In the genomic region with DNA sequence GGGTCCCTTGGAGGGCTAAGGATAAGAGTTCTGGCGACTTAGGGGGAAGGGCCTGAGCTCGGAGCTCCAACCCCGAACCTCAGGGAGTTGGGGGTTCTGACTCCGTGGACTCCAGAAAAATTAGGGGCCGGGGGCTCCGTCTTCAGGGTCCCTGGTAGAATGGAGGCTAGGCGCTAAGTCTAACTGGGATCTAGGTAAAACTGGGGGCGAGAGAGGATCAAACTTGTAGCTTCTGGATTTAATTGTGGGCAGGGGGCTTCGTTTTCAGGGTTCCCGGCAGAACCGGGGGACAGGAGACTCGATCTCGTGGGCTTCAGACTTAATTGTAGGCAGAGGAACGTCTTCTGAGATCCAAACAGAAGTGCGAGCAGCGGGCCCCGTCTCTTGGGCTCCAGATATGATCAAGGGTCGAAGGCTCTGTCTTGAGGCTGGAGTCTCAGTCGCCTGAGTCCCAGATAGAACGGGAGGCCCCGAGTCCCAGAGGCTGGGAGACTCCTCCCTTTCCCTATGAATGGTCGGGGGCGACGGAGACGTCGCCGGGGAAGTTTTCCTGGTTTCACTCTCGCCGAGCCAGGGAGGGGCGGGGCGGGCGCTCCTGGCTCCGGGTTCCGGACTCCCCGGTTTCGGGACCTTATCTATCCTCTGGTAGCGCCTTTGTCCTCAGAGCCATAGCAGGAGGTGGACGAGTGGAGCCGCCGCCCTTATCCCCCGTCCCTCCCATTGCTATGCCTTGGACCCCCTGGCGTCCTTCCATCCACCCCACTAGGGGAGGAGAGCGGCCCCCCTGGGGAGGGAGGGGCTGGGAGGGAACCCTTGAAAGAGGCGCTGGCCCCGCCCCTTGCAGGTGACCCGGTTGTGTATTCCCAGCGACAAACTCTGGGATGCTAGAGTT, we compare ENCODE assay signal across 8 cellular contexts. TPM values are rescaled to one million over a fixed set of nuclear protein-coding genes. Genes with fewer than 3 reads are reported as not detected.
DNase-seq lines count a peak whose midpoint lies in the region; ATAC-seq, FAIRE-seq and TF ChIP-seq lines count a peak whose summit lies in the region.

No MANE protein-coding gene starts in this region.

- DNase-seq in BJ (ENCODE audit: low read depth) (no peak), HTR-8/SVneo (ENCODE audit: insufficient read length, low spot score) (peak; percentile 57), fibroblast of peridontal ligament (ENCODE audit: extremely low read depth) (peak; percentile 47), natural killer cell (no peak), cortex of kidney (lab: John Stamatoyannopoulos, UW) (no peak)
- peak; percentile 60 for DNase-seq in activated CD8-positive, alpha-beta memory T cell treated with anti-CD3 and anti-CD28 coated beads for 24 hours

- no peaks in the 10 kb centered on the region for H3K27me3 ChIP-seq in BJ (ENCODE audit: control insufficient read depth, insufficient read depth, low read length)

- peak overlapping the region; percentile 69 for H3K4me3 ChIP-seq in BJ (ENCODE audit: low read depth, low read length)

- H3K9me3 Mint-ChIP-seq in natural killer cell = no peaks in the 10 kb centered on the region

- FAIRE-seq in HTR-8/SVneo (lab: Jason Lieb, UNC) = no peak

- H3K4me3 Mint-ChIP-seq in natural killer cell = peak overlapping the region; percentile 88

- H3K27ac Mint-ChIP-seq in natural killer cell = peak overlapping the region; percentile 25 to 61

- H3K27me3 Mint-ChIP-seq in natural killer cell (ENCODE audit: low read depth in 2 of 2) = peaks cover 0 to 20% of the 10 kb centered on the region in 2 donors

- no peaks in the 10 kb centered on the region for H3K36me3 Mint-ChIP-seq in natural killer cell

- POLR2A ChIA-PET in BJ (lab: Charles Lee) = no interaction called here

- no peak for TF ChIP-seq CTCF in BJ (IDR thresholded peaks at IDR 0.05; ENCODE audit: insufficient read depth, low read depth, low read length)
- TF ChIP-seq CTCF in natural killer cell (IDR thresholded peaks at IDR 0.05) = no peak

- ATAC-seq in natural killer cell = no peak
- ATAC-seq in HG03280 (IDR thresholded peaks at IDR 0.05; ENCODE audit: unreplicated experiment) = no peak
- no peak for ATAC-seq in HG02870 (IDR thresholded peaks at IDR 0.05; ENCODE audit: unreplicated experiment)

- CTCF ChIA-PET in BJ (lab: Yijun Ruan, JAX) = interaction anchor here (1.4 to 4.2 kb wide), 5 partner anchors 63 to 276 kb away, joined by 5 to 21 read pairs (median 13); no protein-coding TSS in a partner anchor

- H3K36me3 ChIP-seq in BJ (ENCODE audit: control insufficient read depth, insufficient read depth, low read length) = peaks cover 3% of the 10 kb centered on the region

- intact Hi-C loops in natural killer cell (cut with micrococcal nuclease) = loop anchor here (5.0 to 10.0 kb wide), 2 partner anchors 125 to 153 kb away; partner anchors contain the start of gene CEACAM16

- peaks cover 17 to 27% of the 10 kb centered on the region in 2 donors for H3K4me1 Mint-ChIP-seq in natural killer cell

RNA-seq across cellular contexts. Expression of gene NECTIN2, which starts 1.3 kb away (rescaled TPM):
- 80.6 and 107 TPM in 2 replicates for polyA plus RNA-seq in BJ (2011; rRNA removed)
- polyA minus RNA-seq in BJ (2011; rRNA and poly(A)+ RNA removed) = 65.1 and 92.0 TPM in 2 replicates
- 10 to 100 TPM in 1 of 3 donors, 1 to 10 TPM in 2; 1.6 to 10.3 (median 2.7) TPM for total RNA-seq in natural killer cell

RNA-seq across cellular contexts. Expression of gene BCAM, which starts 38.5 kb away (rescaled TPM):
- 4.7 and 8.9 TPM in 2 replicates for polyA plus RNA-seq in BJ (2011; rRNA removed)
- 2.1 and 6.3 TPM in 2 replicates for polyA minus RNA-seq in BJ (2011; rRNA and poly(A)+ RNA removed)
- not detected for total RNA-seq in natural killer cell

RNA-seq across cellular contexts. Expression of gene TOMM40, which starts 43.7 kb away (rescaled TPM):
- polyA plus RNA-seq in BJ (2011; rRNA removed) = 27.7 and 46.8 TPM in 2 replicates
- 27.2 and 33.4 TPM in 2 replicates for polyA minus RNA-seq in BJ (2011; rRNA and poly(A)+ RNA removed)
- total RNA-seq in natural killer cell = 10 to 100 TPM; 22.4 to 29.1 (median 23.5) TPM

RNA-seq across cellular contexts. Expression of gene APOE, which starts 58.2 kb away (rescaled TPM):
- polyA plus RNA-seq in BJ (2011; rRNA removed) = 2.8 and 3.6 TPM in 2 replicates
- polyA minus RNA-seq in BJ (2011; rRNA and poly(A)+ RNA removed) = not detected in 2 replicates
- total RNA-seq in natural killer cell = 1 to 10 TPM in 2 of 3 donors, under 1 TPM in 1; 0.45 to 2.7 (median 1.3) TPM

Comparison
In these comparisons a context has a peak if more than half of its experiments do, and no peak if none do; other contexts are left out.
1. DNase-seq: peak in HTR-8/SVneo (single experiment), activated CD8-positive, alpha-beta memory T cell treated with anti-CD3 and anti-CD28 coated beads for 24 hours (single experiment) and fibroblast of peridontal ligament (single experiment); none in BJ (single experiment), natural killer cell (single experiment) and cortex of kidney (single experiment).